ENCODE assay signal across 8 cellular contexts in the genomic region with DNA sequence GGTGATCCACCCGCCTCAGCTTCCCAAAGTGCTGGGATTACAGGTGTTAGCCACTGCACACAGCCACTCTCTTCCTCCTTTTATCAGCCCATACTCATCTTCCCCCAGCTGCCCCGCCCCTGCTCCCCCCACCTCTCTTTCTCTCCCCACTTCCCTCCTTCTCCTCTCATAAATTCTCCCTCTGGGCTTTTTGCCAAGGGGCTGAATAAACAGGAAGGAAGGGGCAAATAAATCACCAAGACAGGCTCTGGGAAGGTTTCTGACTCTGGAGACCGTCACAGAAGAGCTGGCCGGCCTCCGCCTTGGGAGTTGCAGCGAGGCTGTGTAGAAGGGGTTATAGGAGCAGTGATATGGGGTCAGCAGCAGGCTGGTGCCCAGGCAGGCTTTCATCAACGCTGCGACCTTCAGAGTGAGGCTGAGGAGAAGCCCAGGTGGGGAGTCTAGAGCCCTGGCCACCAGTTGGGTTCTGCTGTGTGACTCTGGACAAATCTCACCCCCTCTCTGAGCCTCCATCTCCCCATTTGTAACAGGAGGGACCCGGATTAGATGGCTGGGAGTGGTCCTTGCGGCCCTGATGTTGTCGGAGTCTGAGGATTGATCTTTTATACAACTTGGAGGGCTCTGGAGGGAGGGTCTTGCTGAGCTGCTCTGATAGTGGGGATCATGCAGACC.
A peak's percentile ranks its signal among the peaks of the same experiment; 100 is the strongest.
DNase-seq lines count a peak whose midpoint lies in the region; ATAC-seq and TF ChIP-seq lines count a peak whose summit lies in the region.

No MANE protein-coding gene starts in this region.

- H3K36me3 ChIP-seq in adrenal gland (replicated peaks in 1 of 2) = no peaks in the 10 kb centered on the region

- H3K27me3 ChIP-seq in adrenal gland = no peaks in the 10 kb centered on the region

- H3K27ac ChIP-seq in adrenal gland = peak overlapping the region in 4 of 5 donors; percentile 7 to 78 (median 48)

- H3K36me3 Mint-ChIP-seq in activated CD4-positive, alpha-beta memory T cell treated with anti-CD3 and anti-CD28 coated beads for 36 hours = no peaks in the 10 kb centered on the region

- no peak overlapping the region for H3K27ac Mint-ChIP-seq in activated CD4-positive, alpha-beta memory T cell treated with anti-CD3 and anti-CD28 coated beads for 36 hours

- no peaks in the 10 kb centered on the region for H3K4me1 Mint-ChIP-seq in activated CD4-positive, alpha-beta memory T cell treated with anti-CD3 and anti-CD28 coated beads for 36 hours (ENCODE audit: low read depth)

- H3K4me1 ChIP-seq in adrenal gland (replicated peaks in 1 of 2) = peaks cover 6 to 34% of the 10 kb centered on the region in 2 donors

- H3K27me3 Mint-ChIP-seq in activated CD4-positive, alpha-beta memory T cell treated with anti-CD3 and anti-CD28 coated beads for 36 hours = peaks cover 27% of the 10 kb centered on the region

- CTCF ChIA-PET in activated CD4-positive, alpha-beta memory T cell treated with anti-CD3 and anti-CD28 coated beads for 36 hours (lab: Charles Lee) = no interaction called here

- H3K4me3 ChIP-seq in adrenal gland = no peak overlapping the region

- H3K9me3 Mint-ChIP-seq in activated CD4-positive, alpha-beta memory T cell treated with anti-CD3 and anti-CD28 coated beads for 36 hours = no peaks in the 10 kb centered on the region

- no peaks in the 10 kb centered on the region for H3K9me3 ChIP-seq in adrenal gland (replicated peaks in 1 of 3)

- no peak for TF ChIP-seq CTCF in adrenal gland (IDR thresholded peaks at IDR 0.05)

- DNase-seq in DMS79 (lab: John Stamatoyannopoulos, UW) = peak; percentile 36
- DNase-seq in NCI-H2081 treated with DMSO at 0.1 percent for 48 hours (lab: John Stamatoyannopoulos, UW) = peak; percentile 54
- peak; percentile 85 to 93 (median 89) for DNase-seq in adrenal gland
- peak; percentile 46 for DNase-seq in mucosa of gallbladder (ENCODE audit: low spot score)
- DNase-seq in amygdala (lab: John Stamatoyannopoulos, UW) = no peak
- DNase-seq in activated CD4-positive, alpha-beta memory T cell treated with anti-CD3 and anti-CD28 coated beads for 36 hours = no peak

- WGBS in adrenal gland, 4 donors = 5 to 11% (median 8%) methylated on average over 8 to 11 of the region's 11 CpGs

- no peak for ATAC-seq in HG03521 (IDR thresholded peaks at IDR 0.05; ENCODE audit: unreplicated experiment)
- ATAC-seq in GM18517 (IDR thresholded peaks at IDR 0.05; ENCODE audit: unreplicated experiment) = no peak

- no peak for TF ChIP-seq POLR2A in adrenal gland (IDR thresholded peaks at IDR 0.05)

- intact Hi-C loops in adrenal gland (cut with DNase I) = no loop called here
- intact Hi-C loops in activated CD4-positive, alpha-beta memory T cell treated with anti-CD3 and anti-CD28 coated beads for 36 hours (cut with micrococcal nuclease) = no loop called here

- POLR2A ChIA-PET in activated CD4-positive, alpha-beta memory T cell treated with anti-CD3 and anti-CD28 coated beads for 36 hours (lab: Charles Lee) = no interaction called here

- no peak overlapping the region for H3K4me3 Mint-ChIP-seq in activated CD4-positive, alpha-beta memory T cell treated with anti-CD3 and anti-CD28 coated beads for 36 hours

Comparison
In these comparisons a context has a peak if more than half of its experiments do, and no peak if none do; other contexts are left out.
1. DNase-seq: peak in DMS79 (single experiment), NCI-H2081 treated with DMSO at 0.1 percent for 48 hours (single experiment), adrenal gland (7 of 7) and mucosa of gallbladder (single experiment); none in amygdala (0 of 56) and activated CD4-positive, alpha-beta memory T cell treated with anti-CD3 and anti-CD28 coated beads for 36 hours (single experiment).